ENCODE assay signal across 8 cellular contexts in the genomic region with DNA sequence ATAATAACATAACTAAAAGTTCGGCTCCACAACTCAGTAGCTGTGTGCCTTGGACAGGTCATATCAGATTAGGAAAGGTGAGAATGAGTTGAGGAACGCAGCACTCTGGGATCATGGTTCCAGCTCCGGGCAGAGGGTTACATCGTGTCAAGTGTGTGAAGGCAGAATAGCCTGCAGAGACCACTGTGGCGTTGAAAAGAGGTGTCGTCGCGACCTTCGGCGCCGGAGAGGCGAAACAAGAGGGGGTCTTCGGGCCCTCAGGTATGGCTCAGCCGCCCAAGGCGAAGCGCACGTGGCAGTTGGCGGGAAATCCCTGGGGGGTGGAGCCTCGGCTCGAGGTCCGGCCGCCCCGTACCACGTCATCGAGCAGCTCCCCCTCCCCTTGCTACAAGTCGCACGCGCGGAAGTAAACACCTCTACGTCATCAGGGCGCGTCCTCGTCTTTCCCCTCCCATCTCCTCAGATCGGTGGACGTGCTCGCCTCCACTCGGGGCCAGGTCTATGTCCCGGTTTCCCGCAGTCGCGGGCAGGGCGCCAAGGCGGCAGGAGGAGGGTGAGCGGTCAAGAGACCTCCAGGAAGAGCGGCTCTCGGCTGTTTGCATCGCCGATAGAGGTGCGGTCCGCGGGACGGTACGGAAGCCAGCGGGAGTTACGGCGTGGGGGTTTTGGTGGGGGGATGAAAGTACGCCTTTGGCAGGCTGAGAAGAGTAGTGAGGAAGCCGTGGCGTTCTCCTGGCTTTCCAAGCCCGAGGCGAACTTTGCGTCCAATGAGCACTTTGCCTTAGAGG. TPM values are rescaled to one million over a fixed set of nuclear protein-coding genes. Genes with fewer than 3 reads are reported as not detected.
DNase-seq lines count a peak whose midpoint lies in the region; ATAC-seq and TF ChIP-seq lines count a peak whose summit lies in the region.

A gene with protein sequence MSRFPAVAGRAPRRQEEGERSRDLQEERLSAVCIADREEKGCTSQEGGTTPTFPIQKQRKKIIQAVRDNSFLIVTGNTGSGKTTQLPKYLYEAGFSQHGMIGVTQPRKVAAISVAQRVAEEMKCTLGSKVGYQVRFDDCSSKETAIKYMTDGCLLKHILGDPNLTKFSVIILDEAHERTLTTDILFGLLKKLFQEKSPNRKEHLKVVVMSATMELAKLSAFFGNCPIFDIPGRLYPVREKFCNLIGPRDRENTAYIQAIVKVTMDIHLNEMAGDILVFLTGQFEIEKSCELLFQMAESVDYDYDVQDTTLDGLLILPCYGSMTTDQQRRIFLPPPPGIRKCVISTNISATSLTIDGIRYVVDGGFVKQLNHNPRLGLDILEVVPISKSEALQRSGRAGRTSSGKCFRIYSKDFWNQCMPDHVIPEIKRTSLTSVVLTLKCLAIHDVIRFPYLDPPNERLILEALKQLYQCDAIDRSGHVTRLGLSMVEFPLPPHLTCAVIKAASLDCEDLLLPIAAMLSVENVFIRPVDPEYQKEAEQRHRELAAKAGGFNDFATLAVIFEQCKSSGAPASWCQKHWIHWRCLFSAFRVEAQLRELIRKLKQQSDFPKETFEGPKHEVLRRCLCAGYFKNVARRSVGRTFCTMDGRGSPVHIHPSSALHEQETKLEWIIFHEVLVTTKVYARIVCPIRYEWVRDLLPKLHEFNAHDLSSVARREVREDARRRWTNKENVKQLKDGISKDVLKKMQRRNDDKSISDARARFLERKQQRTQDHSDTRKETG (plus strand): TSS at position 440 of the 788 bp plus-strand sequence. CDS start 62 bp downstream, at position 502.

- H3K9me3 ChIP-seq in T-helper 17 cell (ENCODE audit: control insufficient read depth, low read length, poor library complexity, severe bottlenecking) (no peaks in the 10 kb centered on the region), prostate gland (no peaks in the 10 kb centered on the region)

- peak within 1 kb of the TSS; percentile 77 for H3K4me3 ChIP-seq in GM12875 (ENCODE audit: low read depth, low read length)
- peak within 1 kb of the TSS; percentile 70 to 89 for H3K4me3 ChIP-seq in prostate gland

- H3K4me1 Mint-ChIP-seq in T-helper 17 cell, result peaks cover 20% of the 10 kb centered on the region

- no peaks in the 10 kb centered on the region for H3K36me3 ChIP-seq in prostate gland

- peak; percentile 77 for ATAC-seq in HG02870 (IDR thresholded peaks at IDR 0.05; ENCODE audit: unreplicated experiment)
- peak; percentile 91 for ATAC-seq in T-helper 17 cell
- peak; percentile 99 for ATAC-seq in left ventricle myocardium superior

- H3K27ac Mint-ChIP-seq in T-helper 17 cell, result peak within 1 kb of the TSS; percentile 99

- TF ChIP-seq POLR2A in prostate gland (IDR thresholded peaks at IDR 0.05), result peak; percentile 66

- H3K27me3 ChIP-seq in prostate gland (replicated peaks; ENCODE audit: insufficient read depth), result no peaks in the 10 kb centered on the region

- peak; percentile 55 to 86 for DNase-seq in NCI-H187 (lab: John Stamatoyannopoulos, UW)
- peak; percentile 85 to 88 (median 86) for DNase-seq in T-helper 17 cell
- DNase-seq in amygdala (lab: John Stamatoyannopoulos, UW), result peak; percentile 24 to 96 (median 84)
- peak; percentile 94 for DNase-seq in left ventricle myocardium superior
- peak; percentile 92 for DNase-seq in prostate gland (ENCODE audit: low spot score)
- DNase-seq in ureter (ENCODE audit: low spot score), result peak; percentile 94

- peak within 1 kb of the TSS; percentile 100 for H3K4me3 Mint-ChIP-seq in T-helper 17 cell

- H3K27me3 Mint-ChIP-seq in T-helper 17 cell, result no peaks in the 10 kb centered on the region

- WGBS in prostate gland, result 11% methylated on average over 58 of the region's 62 CpGs

- intact Hi-C loops in left ventricle myocardium superior (cut with micrococcal nuclease), result no loop called here
- intact Hi-C loops in prostate gland (cut with DNase I), result loop anchor here (10.0 kb wide), 1 partner anchor 59 kb away; no protein-coding TSS in a partner anchor

- no peaks in the 10 kb centered on the region for H3K4me1 ChIP-seq in prostate gland (replicated peaks)

- H3K36me3 Mint-ChIP-seq in T-helper 17 cell (ENCODE audit: low read depth), result peaks cover 4% of the 10 kb centered on the region

- H3K27ac ChIP-seq in prostate gland, result peak within 1 kb of the TSS; percentile 81 to 91

- TF ChIP-seq CTCF in GM12875 (IDR thresholded peaks at IDR 0.05; ENCODE audit: borderline replicate concordance, insufficient read depth, low read depth, low read length), result no peak
- TF ChIP-seq CTCF in prostate gland (IDR thresholded peaks at IDR 0.05), result no peak

RNA-seq across cellular contexts. Expression of the gene that starts here (rescaled TPM):
- total RNA-seq in T-helper 17 cell (10 to 100 TPM; 40.6 to 47.3 TPM), left ventricle myocardium superior (20.9 TPM), prostate gland (10 to 100 TPM; 43.7 to 53.7 TPM), ureter (30.4 TPM)

Comparison
In these comparisons a context has a peak if more than half of its experiments do, and no peak if none do; other contexts are left out.
1. Peak in every context shown above with its lines: DNase-seq, ATAC-seq, H3K4me3 ChIP-seq and H3K27ac ChIP-seq.